ENCODE assay signal across 17 cellular contexts in genomic region chr5:6687501-6687900, GRCh38. TPM values are rescaled to one million over a fixed set of nuclear protein-coding genes. Genes with fewer than 3 reads are reported as not detected.
A peak's percentile ranks its signal among the peaks of the same experiment; 100 is the strongest.
DNase-seq lines count a peak whose midpoint lies in the region; FAIRE-seq and TF ChIP-seq lines count a peak whose summit lies in the region.
"Had no signal": no experiment of that assay in that cellular context is flagged by ENCODE, and none has a peak within 500 bp of the region (broad histone marks: within the 10 kb centered on the region; RNA-seq: fewer than 3 reads in every experiment).

No MANE protein-coding gene starts in this region.

- peaks cover 0 to 2% of the 10 kb centered on the region in 2 experiments for H4K20me1 ChIP-seq in H1 (replicated peaks in 1 of 2; ENCODE audit: control insufficient read depth in 1 of 2, insufficient read depth in 2 of 2, low read length in 2 of 2)

- peaks cover 5% of the 10 kb centered on the region; the same call in 1 of the 2 replicates for H3K23me2 ChIP-seq in H1 (ENCODE audit: low read depth, low read length)

- no peak for FAIRE-seq in H1 (lab: Jason Lieb, UNC)

- no peaks in the 10 kb centered on the region; the same call in 1 of the 2 replicates for H3K79me1 ChIP-seq in H1 (ENCODE audit: low read depth, low read length)

- POLR2A ChIA-PET in H1 (lab: Charles Lee; ENCODE audit: partially characterized antibody) = interaction anchor here (0.7 to 2.4 kb wide), 4 partner anchors 11 to 54 kb away, joined by 3 to 10 read pairs (median 6); partner anchors contain the start of genes NSUN2, SRD5A1 and TENT4A
- POLR2A ChIA-PET in CD4-positive, alpha-beta memory T cell (lab: Charles Lee; ENCODE audit: partially characterized antibody) = no interaction called here

- no peaks in the 10 kb centered on the region for H3K9me3 ChIP-seq in HUES48 (ENCODE audit: control insufficient read depth, insufficient read depth, low read length)
- H3K9me3 ChIP-seq in H1 (ENCODE audit: insufficient read depth in 2 of 2, low read depth in 1 of 2, low read length in 1 of 2) = no peaks in the 10 kb centered on the region
- H3K9me3 ChIP-seq in skeletal muscle tissue (ENCODE audit: control insufficient read depth in 3 of 3, low read length in 3 of 3) = no peaks in the 10 kb centered on the region
- H3K9me3 ChIP-seq in CD4-positive, alpha-beta memory T cell (ENCODE audit: control insufficient read depth in 1 of 2, low read length in 2 of 2) = no peaks in the 10 kb centered on the region
- H3K9me3 ChIP-seq: ascending aorta, gastrocnemius medialis had no signal

- no peak overlapping the region for H3K4ac ChIP-seq in H1 (replicated peaks; ENCODE audit: insufficient read length, low read depth, low read length)

- H2BK15ac ChIP-seq in H1 (ENCODE audit: low read length) = no peak overlapping the region

- no peak for TF ChIP-seq POLR2A in H1 (IDR thresholded peaks at IDR 0.05; ENCODE audit: control extremely low read depth in 1 of 2, low read depth in 2 of 2, low read length in 2 of 2)

- peak overlapping the region; percentile 63 to 71; a peak in 2 of 4 replicates for H3K4me2 ChIP-seq in H1 (ENCODE audit: insufficient read depth in 1 of 2, low read depth in 2 of 2, low read length in 2 of 2)
- H3K4me2 ChIP-seq: PC-9 had no signal

- peaks cover 34% of the 10 kb centered on the region for H3K27me3 Mint-ChIP-seq in mesothelial cell of epicardium (ENCODE audit: low read depth)
- peaks cover 34 to 43% of the 10 kb centered on the region in 2 donors for H3K27me3 Mint-ChIP-seq in CD4-positive, alpha-beta memory T cell

- H3K36me3 ChIP-seq in HUES48 (ENCODE audit: control insufficient read depth, insufficient read depth, low read length) (no peaks in the 10 kb centered on the region), H1 (ENCODE audit: control insufficient read depth in 2 of 4, insufficient read depth in 4 of 4, low read length in 3 of 4) (no peaks in the 10 kb centered on the region), skeletal muscle tissue (ENCODE audit: control insufficient read depth in 3 of 3, insufficient read depth in 3 of 3, low read length in 3 of 3) (no peaks in the 10 kb centered on the region)
- H3K36me3 ChIP-seq in CD4-positive, alpha-beta memory T cell (ENCODE audit: insufficient read depth, low read length) = no peaks in the 10 kb centered on the region
- H3K36me3 ChIP-seq: ascending aorta, gastrocnemius medialis had no signal

- no peak overlapping the region for H3K23ac ChIP-seq in H1 (ENCODE audit: insufficient read length)

- peaks cover 12% of the 10 kb centered on the region for H3K27me3 ChIP-seq in HUES48 (ENCODE audit: control insufficient read depth, insufficient read depth, low read length)
- H3K27me3 ChIP-seq in H1 (replicated peaks in 1 of 4; ENCODE audit: control insufficient read depth in 3 of 4, extremely low read depth in 1 of 4, insufficient read depth in 3 of 4, low read length in 3 of 4) = peaks cover 0 to 4% (median 2%) of the 10 kb centered on the region in 4 experiments; a peak in 4 of 7 replicates
- peaks cover 0 to 7% (median 4%) of the 10 kb centered on the region in 3 donors for H3K27me3 ChIP-seq in skeletal muscle tissue (ENCODE audit: control insufficient read depth in 3 of 3, insufficient read depth in 3 of 3, low read length in 3 of 3)
- H3K27me3 ChIP-seq in CD4-positive, alpha-beta memory T cell (ENCODE audit: insufficient read depth, low read length) = peaks cover 3% of the 10 kb centered on the region
- H3K27me3 ChIP-seq: ascending aorta, gastrocnemius medialis had no signal

- no peak for TF ChIP-seq EP300 in H1 (IDR thresholded peaks at IDR 0.05; ENCODE audit: borderline replicate concordance in 1 of 2, low read depth in 2 of 2, low read length in 2 of 2)

- H3K4me1 ChIP-seq in HUES48 (ENCODE audit: control insufficient read depth, insufficient read depth, low read length) = no peaks in the 10 kb centered on the region
- H3K4me1 ChIP-seq in H1 (replicated peaks in 1 of 4; ENCODE audit: control insufficient read depth in 3 of 4, insufficient read depth in 4 of 4, low read length in 3 of 4) = no peaks in the 10 kb centered on the region
- H3K4me1 ChIP-seq in skeletal muscle tissue (ENCODE audit: control insufficient read depth in 3 of 3, insufficient read depth in 3 of 3, low read length in 3 of 3) = peaks cover 0 to 6% (median 5%) of the 10 kb centered on the region in 3 donors
- no peaks in the 10 kb centered on the region for H3K4me1 ChIP-seq in CD4-positive, alpha-beta memory T cell (ENCODE audit: insufficient read depth, low read length)
- H3K4me1 ChIP-seq: gastrocnemius medialis had no signal

- no peak overlapping the region for H3K14ac ChIP-seq in H1 (ENCODE audit: insufficient read length)

- H3K9ac ChIP-seq in HUES48 (ENCODE audit: low read depth, low read length) (no peak overlapping the region), H1 (replicated peaks in 1 of 4; ENCODE audit: extremely low read depth in 1 of 4, low read depth in 3 of 4, low read length in 3 of 4) (no peak overlapping the region), skeletal muscle tissue (ENCODE audit: low read depth in 1 of 3, low read length in 3 of 3) (no peak overlapping the region)

- no peak for TF ChIP-seq CTCF in H1 (IDR thresholded peaks at IDR 0.05; ENCODE audit: control extremely low read depth in 1 of 3, insufficient read depth in 1 of 3, low read depth in 1 of 3, low read length in 3 of 3)
- no peak for TF ChIP-seq CTCF in mesothelial cell of epicardium (IDR thresholded peaks at IDR 0.05; ENCODE audit: unreplicated experiment)

- WGBS in H1 (ENCODE audit: extremely low coverage in 1 of 2, insufficient coverage in 1 of 2, insufficient read length in 1 of 2, insufficient replicate concordance in 2 of 2, low coverage in 1 of 2, low lambda C conversion rate in 2 of 2, missing lambda C conversion rate in 1 of 2), 2 experiments = 87 to 100% methylated on average over 2 to 9 of the region's 9 CpGs

- H3K4me3 ChIP-seq in HUES48 (ENCODE audit: low read depth, low read length) (peak overlapping the region; percentile 76), H1 (ENCODE audit: extremely low read depth in 1 of 4, insufficient read depth in 2 of 4, low read depth in 3 of 4, low read length in 4 of 4) (peak overlapping the region in 3 of 4 experiments; percentile 48 to 63 (median 60); a peak in 4 of 8 replicates), skeletal muscle tissue (ENCODE audit: low read length in 3 of 3) (peak overlapping the region in 2 of 3 donors; percentile 61 to 67)
- H3K4me3 ChIP-seq in CD4-positive, alpha-beta memory T cell (ENCODE audit: low read length in 2 of 2) = no peak overlapping the region
- H3K4me3 ChIP-seq: PC-9 had no signal

- no peak overlapping the region for H3K56ac ChIP-seq in H1 (replicated peaks; ENCODE audit: insufficient read length, low read depth, low read length)

- TF ChIP-seq RAD21 in H1 (IDR thresholded peaks at IDR 0.05 in 1 of 2, conservative IDR thresholded peaks at IDR 0.05 in 1 of 2; ENCODE audit: low read depth in 2 of 2, low read length in 2 of 2) = no peak

- H2BK120ac ChIP-seq in H1 (replicated peaks; ENCODE audit: low read depth, low read length) = no peak overlapping the region

- no peak overlapping the region for H4K8ac ChIP-seq in H1 (ENCODE audit: extremely low read depth, insufficient read depth, low read length)

- no peak overlapping the region for H2BK12ac ChIP-seq in H1 (ENCODE audit: low read depth, low read length)

- intact Hi-C loops in CD4-positive, alpha-beta memory T cell (cut with micrococcal nuclease) = no loop called here

- H2AK5ac ChIP-seq in H1 (ENCODE audit: low read depth, low read length) = no peak overlapping the region

- H3K9me3 Mint-ChIP-seq in mesothelial cell of epicardium = no peaks in the 10 kb centered on the region
- H3K9me3 Mint-ChIP-seq in CD4-positive, alpha-beta memory T cell = peaks cover 0 to 4% (median 0%) of the 10 kb centered on the region in 8 donors
- H3K9me3 Mint-ChIP-seq: natural killer cell treated with Interleukin-12 subunit alpha and Interleukin-12 subunit beta and Interleukin-15 and Interleukin-18, amount 100 ng/mL, for 72 hours had no signal

- H3K79me2 ChIP-seq in H1 (ENCODE audit: control insufficient read depth in 1 of 2, insufficient read depth in 2 of 2, low read length in 2 of 2) = no peaks in the 10 kb centered on the region

- no peak overlapping the region for H4K91ac ChIP-seq in H1 (replicated peaks; ENCODE audit: insufficient read length, low read length)

- no peak overlapping the region for H3K18ac ChIP-seq in H1 (ENCODE audit: extremely low read depth, low read length)

- H2BK5ac ChIP-seq in H1 (ENCODE audit: low read depth, low read length) = no peak overlapping the region

- no peak overlapping the region for H2BK20ac ChIP-seq in H1 (ENCODE audit: low read length)

- H3K27ac ChIP-seq in HUES48 (ENCODE audit: low read depth, low read length) = no peak overlapping the region
- no peak overlapping the region for H3K27ac ChIP-seq in H1 (ENCODE audit: low read depth, low read length)
- H3K27ac ChIP-seq in skeletal muscle tissue (ENCODE audit: low read depth, low read length) = no peak overlapping the region
- H3K27ac ChIP-seq in CD4-positive, alpha-beta memory T cell (ENCODE audit: low read depth, low read length) = no peak overlapping the region
- H3K27ac ChIP-seq: ascending aorta, gastrocnemius medialis, PC-9 had no signal

- H4K5ac ChIP-seq in H1 (ENCODE audit: insufficient read length, low read depth, low read length) = no peak overlapping the region

- no peak overlapping the region for H3K27ac Mint-ChIP-seq in mesothelial cell of epicardium
- H3K27ac Mint-ChIP-seq in CD4-positive, alpha-beta memory T cell = peak overlapping the region in 1 of 7 donors; percentile 0
- H3K27ac Mint-ChIP-seq: natural killer cell treated with Interleukin-12 subunit alpha and Interleukin-12 subunit beta and Interleukin-15 and Interleukin-18, amount 100 ng/mL, for 72 hours had no signal

- H3K4me1 Mint-ChIP-seq in mesothelial cell of epicardium = peaks cover 5% of the 10 kb centered on the region
- H3K4me1 Mint-ChIP-seq in CD4-positive, alpha-beta memory T cell = peaks cover 4 to 9% (median 5%) of the 10 kb centered on the region in 4 donors

- no peak overlapping the region for H2AFZ ChIP-seq in H1 (ENCODE audit: low read length)
- H2AFZ ChIP-seq: PC-9 had no signal

- H3K4me3 Mint-ChIP-seq in mesothelial cell of epicardium = peak overlapping the region; percentile 59
- H3K4me3 Mint-ChIP-seq in CD4-positive, alpha-beta memory T cell = peak overlapping the region in 2 of 8 donors; percentile 2 to 20
- H3K4me3 Mint-ChIP-seq: natural killer cell treated with Interleukin-12 subunit alpha and Interleukin-12 subunit beta and Interleukin-15 and Interleukin-18, amount 100 ng/mL, for 72 hours had no signal

- H3K36me3 Mint-ChIP-seq in mesothelial cell of epicardium = no peaks in the 10 kb centered on the region
- no peaks in the 10 kb centered on the region for H3K36me3 Mint-ChIP-seq in CD4-positive, alpha-beta memory T cell
- H3K36me3 Mint-ChIP-seq: natural killer cell treated with Interleukin-12 subunit alpha and Interleukin-12 subunit beta and Interleukin-15 and Interleukin-18, amount 100 ng/mL, for 72 hours had no signal

- CTCF ChIA-PET in H1 (lab: Charles Lee; ENCODE audit: partially characterized antibody) = interaction anchor here (0.9 to 1.4 kb wide), 3 partner anchors 55 to 101 kb away, joined by 3 read pairs; partner anchors contain the start of gene NSUN2
- CTCF ChIA-PET in CD4-positive, alpha-beta memory T cell (lab: Charles Lee; ENCODE audit: partially characterized antibody) = interaction anchor here (0.9 to 2.2 kb wide), 4 partner anchors 11 to 58 kb away, joined by 3 to 4 read pairs (median 4); no protein-coding TSS in a partner anchor

- DNase-seq in H1 (ENCODE audit: low read depth in 1 of 2, low spot score in 2 of 2) = no peak
- no peak for DNase-seq in mesothelial cell of epicardium (ENCODE audit: low spot score in 2 of 2, unreplicated experiment in 2 of 2)
- DNase-seq in CD4-positive, alpha-beta memory T cell = no peak
- no peak for DNase-seq in activated gamma-delta T cell treated with Interleukin-2 at 50 U/mL for 16 hours
- no peak for DNase-seq in germinal center (ENCODE audit: low spot score)
- DNase-seq: activated effector memory CD4-positive, alpha-beta T cell treated with Interleukin-2 at 50 U/mL for 16 hours; gastrocnemius medialis; GF-D8; NCI-H2081 treated with DMSO at 0.1 percent for 48 hours; PC-9; stimulated activated CD4-positive, alpha-beta T cell treated with anti-CD3 and anti-CD28 coated beads, Interleukin-4, amount 100 ng/mL, for 24 hours; substantia nigra; T-helper 9 cell had no signal

RNA-seq across cellular contexts. Expression of gene TENT4A, which starts 25.7 kb away (rescaled TPM):
- 22.4 and 25.1 TPM in 2 replicates for total RNA-seq in H1 (2021; fragmentation: NEBNext Ultra II Directional; extraction: Animal tissue kit (Norgen Biotek cat#: 25700))
- 8.9 and 11.6 TPM in 2 replicates for polyA plus RNA-seq in H1 (2011; rRNA removed)
- 6.3 TPM for polyA plus RNA-seq in H1 (2011; cell fraction: cytosol; rRNA removed)
- polyA plus RNA-seq in H1 (2011; cell fraction: nucleus; rRNA removed) = 46.4 TPM
- polyA plus RNA-seq in H1 (2012, experiment 1 of 2) = 17.5 to 20.5 TPM (median 19.2 TPM) in 4 replicates
- 4.8 TPM for polyA plus RNA-seq in H1 (2012, experiment 2 of 2)
- 21.0 TPM for polyA plus RNA-seq in H1 (2013, experiment 1 of 2)
- polyA plus RNA-seq in H1 (2013, experiment 2 of 2) = 20.5 TPM
- 12.4 and 14.3 TPM in 2 replicates for polyA minus RNA-seq in H1 (2011; rRNA and poly(A)+ RNA removed)
- 13.4 TPM for polyA minus RNA-seq in H1 (2011; cell fraction: cytosol; rRNA and poly(A)+ RNA removed)
- 30.2 TPM for polyA minus RNA-seq in H1 (2011; cell fraction: nucleus; rRNA and poly(A)+ RNA removed)
- total RNA-seq in mesothelial cell of epicardium (38.0 to 46.3 TPM (median 45.7 TPM) in 3 replicates), skeletal muscle tissue (15.1 TPM)
- 10 to 100 TPM; 44.9 to 49.1 TPM for total RNA-seq in CD4-positive, alpha-beta memory T cell
- polyA plus RNA-seq in CD4-positive, alpha-beta memory T cell = 1 to 10 TPM in 1 of 2 donors, under 1 TPM in 1; 0.55 to 1.8 TPM

RNA-seq across cellular contexts. Expression of gene SRD5A1, which starts 54.3 kb away (rescaled TPM):
- 36.7 and 42.4 TPM in 2 replicates for total RNA-seq in H1 (2021; fragmentation: NEBNext Ultra II Directional; extraction: Animal tissue kit (Norgen Biotek cat#: 25700))
- polyA plus RNA-seq in H1 (2011; rRNA removed) = 34.7 and 63.2 TPM in 2 replicates
- polyA plus RNA-seq in H1 (2011; cell fraction: cytosol; rRNA removed) = 36.1 TPM
- polyA plus RNA-seq in H1 (2011; cell fraction: nucleus; rRNA removed) = 38.1 TPM
- polyA plus RNA-seq in H1 (2012, experiment 1 of 2) = 11.4 to 25.4 TPM (median 20.5 TPM) in 4 replicates
- 14.8 TPM for polyA plus RNA-seq in H1 (2012, experiment 2 of 2)
- polyA plus RNA-seq in H1 (2013, experiment 1 of 2) = 13.8 TPM
- polyA plus RNA-seq in H1 (2013, experiment 2 of 2) = 13.4 TPM
- polyA minus RNA-seq in H1 (2011; rRNA and poly(A)+ RNA removed) = 16.2 and 25.7 TPM in 2 replicates
- 34.1 TPM for polyA minus RNA-seq in H1 (2011; cell fraction: cytosol; rRNA and poly(A)+ RNA removed)
- polyA minus RNA-seq in H1 (2011; cell fraction: nucleus; rRNA and poly(A)+ RNA removed) = 17.4 TPM
- total RNA-seq in mesothelial cell of epicardium (12.0 to 12.8 TPM (median 12.7 TPM) in 3 replicates), skeletal muscle tissue (4.2 TPM)
- 1 to 10 TPM; 7.8 to 9.2 TPM for total RNA-seq in CD4-positive, alpha-beta memory T cell
- 10 to 100 TPM in 1 of 2 donors, 1 to 10 TPM in 1; 5.4 to 11.2 TPM for polyA plus RNA-seq in CD4-positive, alpha-beta memory T cell

RNA-seq across cellular contexts. Expression of gene NSUN2, which starts 54.7 kb away (rescaled TPM):
- total RNA-seq in H1 (2021; fragmentation: NEBNext Ultra II Directional; extraction: Animal tissue kit (Norgen Biotek cat#: 25700)) = 94.7 and 96.5 TPM in 2 replicates
- 43.2 and 47.3 TPM in 2 replicates for polyA plus RNA-seq in H1 (2011; rRNA removed)
- polyA plus RNA-seq in H1 (2011; cell fraction: cytosol; rRNA removed) = 70.0 TPM
- 71.3 TPM for polyA plus RNA-seq in H1 (2011; cell fraction: nucleus; rRNA removed)
- polyA plus RNA-seq in H1 (2012, experiment 1 of 2) = 67.4 to 93.5 TPM (median 80.4 TPM) in 4 replicates
- polyA plus RNA-seq in H1 (2012, experiment 2 of 2) = 8.8 TPM
- polyA plus RNA-seq in H1 (2013, experiment 1 of 2) = 50.2 TPM
- 50.1 TPM for polyA plus RNA-seq in H1 (2013, experiment 2 of 2)
- 57.6 and 58.2 TPM in 2 replicates for polyA minus RNA-seq in H1 (2011; rRNA and poly(A)+ RNA removed)
- polyA minus RNA-seq in H1 (2011; cell fraction: cytosol; rRNA and poly(A)+ RNA removed) = 47.3 TPM
- 63.4 TPM for polyA minus RNA-seq in H1 (2011; cell fraction: nucleus; rRNA and poly(A)+ RNA removed)
- total RNA-seq in mesothelial cell of epicardium (72.6 to 75.4 TPM (median 74.4 TPM) in 3 replicates), skeletal muscle tissue (30.8 TPM)
- total RNA-seq in CD4-positive, alpha-beta memory T cell = 10 to 100 TPM; 78.0 to 81.6 TPM
- 10 to 100 TPM; 22.6 to 42.6 TPM for polyA plus RNA-seq in CD4-positive, alpha-beta memory T cell

Comparison
In these comparisons a context has a peak if more than half of its experiments do, and no peak if none do; other contexts are left out.
1. H3K4me3 ChIP-seq: peak in HUES48 (single experiment), H1 (3 of 4) and skeletal muscle tissue (2 of 3); none in CD4-positive, alpha-beta memory T cell (0 of 2).